Comparison of ENCODE assay signal across 19 cellular contexts in the genomic region with DNA sequence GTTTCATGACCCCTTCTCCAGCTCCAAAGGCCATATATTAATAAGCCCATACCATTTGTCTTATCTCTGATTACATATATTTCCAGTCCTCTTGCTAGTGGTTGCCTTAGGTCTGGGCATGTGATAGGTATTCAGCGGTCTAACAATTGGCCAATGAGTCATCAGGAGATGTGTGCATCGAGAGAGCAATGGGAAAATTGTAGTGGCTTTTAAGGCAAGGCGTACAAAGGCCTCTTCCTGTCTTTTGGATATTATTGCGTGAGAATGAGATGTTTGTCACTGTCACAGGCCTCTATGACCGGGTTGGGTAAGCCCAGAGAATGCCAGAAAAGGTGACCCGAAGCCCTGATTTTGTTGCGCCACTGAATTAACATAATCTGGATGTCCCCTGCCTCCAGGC. TPM values are rescaled to one million over a fixed set of nuclear protein-coding genes. Genes with fewer than 3 reads are reported as not detected.
A peak's percentile ranks its signal among the peaks of the same experiment; 100 is the strongest.
DNase-seq lines count a peak whose midpoint lies in the region; ATAC-seq lines count a peak whose summit lies in the region.
"Had no signal": no experiment of that assay in that cellular context is flagged by ENCODE, and none has a peak within 500 bp of the region (broad histone marks: within the 10 kb centered on the region; RNA-seq: fewer than 3 reads in every experiment).

No MANE protein-coding gene starts in this region.

- DNase-seq in DMS53 (lab: John Stamatoyannopoulos, UW), result peak; percentile 93
- peak; percentile 50 for DNase-seq in HPDE6-E6E7 (ENCODE audit: extremely low spot score)
- peak; percentile 72 for DNase-seq in SK-MEL-5 (ENCODE audit: low read depth, low spot score)
- DNase-seq in foreskin melanocyte, result peak; percentile 44
- DNase-seq in NCI-H1105 treated with DMSO at 0.1 percent for 48 hours (lab: John Stamatoyannopoulos, UW), result no peak
- DNase-seq in NCI-H1417 treated with DMSO at 0.1 percent for 48 hours (lab: John Stamatoyannopoulos, UW), result no peak
- no peak for DNase-seq in T-helper 1 cell
- DNase-seq: activated CD4-positive, alpha-beta memory T cell treated with anti-CD3 and anti-CD28 coated beads, Interleukin-2, amount 10 ng/mL, durations not matched to agents 7 days and 5 days; adrenal gland; DMS 273 treated with DMSO at 0.1 percent for 48 hours; erythroblast; NCI-H1048; NCI-H2227 treated with DMSO at 0.1 percent for 48 hours; nucleus accumbens; tibial artery had no signal

- in situ Hi-C loops in SK-MEL-5 (cut with HindIII; ENCODE audit: low pct_unique_long_range_greater_than_20kb, low sequenced_read_pairs), result no loop called here

- no peak for ATAC-seq in stimulated activated memory B cell treated with anti-CD40 and anti-IgM and Interleukin-4, amounts not matched to agents 10 μg/mL and 1 μg/mL and 100 μg/mL, for 72 hours
- ATAC-seq: GM23338 had no signal

- H3K36me3 Mint-ChIP-seq in stimulated activated memory B cell treated with anti-CD40 and anti-IgM and Interleukin-4, amounts not matched to agents 10 μg/mL and 1 μg/mL and 100 μg/mL, for 72 hours, result no peaks in the 10 kb centered on the region

- no peaks in the 10 kb centered on the region for H3K9me3 Mint-ChIP-seq in stimulated activated memory B cell treated with anti-CD40 and anti-IgM and Interleukin-4, amounts not matched to agents 10 μg/mL and 1 μg/mL and 100 μg/mL, for 72 hours
- H3K9me3 Mint-ChIP-seq: activated CD4-positive, alpha-beta memory T cell treated with anti-CD3 and anti-CD28 coated beads, Interleukin-2, amount 10 ng/mL, durations not matched to agents 7 days and 5 days; GM23338 had no signal

- peaks cover 17% of the 10 kb centered on the region for H3K27me3 Mint-ChIP-seq in stimulated activated memory B cell treated with anti-CD40 and anti-IgM and Interleukin-4, amounts not matched to agents 10 μg/mL and 1 μg/mL and 100 μg/mL, for 72 hours

- H3K4me1 Mint-ChIP-seq in stimulated activated memory B cell treated with anti-CD40 and anti-IgM and Interleukin-4, amounts not matched to agents 10 μg/mL and 1 μg/mL and 100 μg/mL, for 72 hours, result no peaks in the 10 kb centered on the region
- H3K4me1 Mint-ChIP-seq: activated CD4-positive, alpha-beta memory T cell treated with anti-CD3 and anti-CD28 coated beads, Interleukin-2, amount 10 ng/mL, durations not matched to agents 7 days and 5 days had no signal

- H3K4me3 Mint-ChIP-seq in stimulated activated memory B cell treated with anti-CD40 and anti-IgM and Interleukin-4, amounts not matched to agents 10 μg/mL and 1 μg/mL and 100 μg/mL, for 72 hours, result no peak overlapping the region
- H3K4me3 Mint-ChIP-seq: activated CD4-positive, alpha-beta memory T cell treated with anti-CD3 and anti-CD28 coated beads, Interleukin-2, amount 10 ng/mL, durations not matched to agents 7 days and 5 days; GM23338 had no signal

- no peak overlapping the region for H3K27ac Mint-ChIP-seq in stimulated activated memory B cell treated with anti-CD40 and anti-IgM and Interleukin-4, amounts not matched to agents 10 μg/mL and 1 μg/mL and 100 μg/mL, for 72 hours
- H3K27ac Mint-ChIP-seq: activated CD4-positive, alpha-beta memory T cell treated with anti-CD3 and anti-CD28 coated beads, Interleukin-2, amount 10 ng/mL, durations not matched to agents 7 days and 5 days; GM23338 had no signal

RNA-seq across cellular contexts. Expression of gene SFRP5, which starts 38.7 kb away (rescaled TPM):
- 0.08 and 0.21 TPM in 2 replicates for total RNA-seq in SK-MEL-5 (2014; rRNA removed; shearing (Covaris generic))
- 0.32 and 1.2 TPM in 2 replicates for polyA plus RNA-seq in SK-MEL-5 (2015; cell fraction: cytosol; rRNA removed)
- polyA plus RNA-seq in SK-MEL-5 (2015; cell fraction: nucleus; rRNA removed), result not detected in 2 replicates
- total RNA-seq: activated CD4-positive, alpha-beta memory T cell treated with anti-CD3 and anti-CD28 coated beads, Interleukin-2, amount 10 ng/mL, durations not matched to agents 7 days and 5 days; kidney epithelial cell had no signal

RNA-seq across cellular contexts. Expression of gene GOLGA7B, which starts 39.2 kb away (rescaled TPM):
- total RNA-seq in SK-MEL-5 (2014; rRNA removed; shearing (Covaris generic)), result 14.9 and 15.8 TPM in 2 replicates
- polyA plus RNA-seq in SK-MEL-5 (2015; cell fraction: cytosol; rRNA removed), result 23.3 and 35.4 TPM in 2 replicates
- 62.5 and 83.1 TPM in 2 replicates for polyA plus RNA-seq in SK-MEL-5 (2015; cell fraction: nucleus; rRNA removed)
- total RNA-seq: skeletal muscle tissue had no signal

Comparison
In these comparisons a context has a peak if more than half of its experiments do, and no peak if none do; other contexts are left out.
1. DNase-seq: peak in DMS53 (single experiment), HPDE6-E6E7 (single experiment), SK-MEL-5 (single experiment) and foreskin melanocyte (single experiment); none in NCI-H1105 treated with DMSO at 0.1 percent for 48 hours (single experiment), NCI-H1417 treated with DMSO at 0.1 percent for 48 hours (single experiment) and T-helper 1 cell (0 of 5).